ENCODE assay signal across 8 cellular contexts in the genomic region with DNA sequence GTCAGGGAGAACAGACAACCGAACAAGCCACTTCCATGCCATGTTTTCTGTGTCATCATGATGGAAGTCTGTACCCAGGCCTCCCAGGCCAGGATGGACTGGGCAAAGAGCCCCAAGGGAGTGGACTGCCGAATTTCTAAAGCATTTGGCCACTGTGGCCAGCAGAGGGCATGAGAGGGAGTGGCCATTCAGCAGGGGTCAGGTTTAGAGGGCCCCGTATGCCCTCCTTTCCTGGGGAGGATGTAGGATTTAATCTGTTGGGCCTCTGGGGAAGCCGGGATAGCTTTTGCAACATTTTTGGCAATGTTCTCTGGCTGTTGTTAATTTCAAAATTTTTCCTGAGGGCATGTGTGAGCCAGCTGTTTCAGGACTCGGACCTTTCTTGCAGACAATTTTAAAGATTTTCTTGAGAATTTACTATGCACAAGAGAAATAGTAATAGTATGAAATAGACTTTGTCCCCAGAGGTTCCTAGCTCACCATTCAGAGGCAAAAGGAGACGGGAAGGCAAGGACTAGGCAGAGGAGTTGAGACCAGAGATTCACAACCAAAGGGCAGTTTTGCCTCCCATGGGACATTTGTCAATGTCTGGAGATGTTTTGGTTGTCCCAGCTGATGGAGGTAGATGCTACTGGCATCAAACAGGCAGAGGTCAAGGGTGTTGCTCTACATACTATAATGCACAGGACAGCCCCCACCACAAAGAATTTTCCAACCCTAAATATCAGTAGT. TPM values are rescaled to one million over a fixed set of nuclear protein-coding genes. Genes with fewer than 3 reads are reported as not detected.
DNase-seq lines count a peak whose midpoint lies in the region; TF ChIP-seq lines count a peak whose summit lies in the region.

No MANE protein-coding gene starts in this region.

- H4K5ac ChIP-seq in mesendoderm (ENCODE audit: low read length): no peak overlapping the region

- H2BK5ac ChIP-seq in mesendoderm (ENCODE audit: low read length): no peak overlapping the region

- H3F3A ChIP-seq in Loucy (ENCODE audit: low read depth): no peaks in the 10 kb centered on the region

- H3K27ac ChIP-seq in C4-2B: no peak overlapping the region
- H3K27ac ChIP-seq in dorsolateral prefrontal cortex: no peak overlapping the region
- no peak overlapping the region for H3K27ac ChIP-seq in mesendoderm (ENCODE audit: low read depth, low read length)

- H3K79me2 ChIP-seq in Loucy (ENCODE audit: insufficient read depth, low read length) (no peaks in the 10 kb centered on the region), mesendoderm (ENCODE audit: control insufficient read depth, insufficient read depth, low read length) (no peaks in the 10 kb centered on the region)

- H2AFZ ChIP-seq in Loucy (ENCODE audit: low read length): no peak overlapping the region

- no peak overlapping the region for H3K4ac ChIP-seq in mesendoderm (ENCODE audit: low read depth, low read length)

- H3K9me2 ChIP-seq in Loucy (replicated peaks; ENCODE audit: low read depth, low read length): no peaks in the 10 kb centered on the region

- WGBS in mesendoderm (ENCODE audit: extremely low coverage, insufficient coverage, low lambda C conversion rate): no CpG with 5 or more reads among the region's 6 CpGs

- no peaks in the 10 kb centered on the region for H3K9me3 ChIP-seq in Loucy (ENCODE audit: insufficient read depth, low read depth, low read length)

- no peak overlapping the region for H2BK120ac ChIP-seq in mesendoderm (ENCODE audit: low read depth, low read length)

- DNase-seq in dorsolateral prefrontal cortex: peak in 2 of 10 donors; percentile 32 to 48
- peak; percentile 61 for DNase-seq in mesendoderm
- no peak for DNase-seq in SIG-M5 (lab: John Stamatoyannopoulos, UW)
- no peak for DNase-seq in SHP77 treated with DMSO at 0.1 percent for 48 hours (lab: John Stamatoyannopoulos, UW)
- no peak for DNase-seq in GF-D8 (lab: John Stamatoyannopoulos, UW)
- no peak for DNase-seq in glomerular visceral epithelial cell (ENCODE audit: extremely low spot score)

- H3K27me3 ChIP-seq in Loucy (ENCODE audit: insufficient read depth, low read length, poor library complexity, severe bottlenecking) (no peaks in the 10 kb centered on the region), dorsolateral prefrontal cortex (no peaks in the 10 kb centered on the region), mesendoderm (ENCODE audit: insufficient read depth, low read length, poor library complexity) (no peaks in the 10 kb centered on the region)

- H3K4me2 ChIP-seq in Loucy (ENCODE audit: low read depth, low read length, poor library complexity, severe bottlenecking) (no peak overlapping the region), mesendoderm (ENCODE audit: low read length) (no peak overlapping the region)

- no peak overlapping the region for H3K18ac ChIP-seq in mesendoderm (ENCODE audit: low read length)

- H4K8ac ChIP-seq in mesendoderm (ENCODE audit: low read depth, low read length): no peak overlapping the region

- H3K36me3 ChIP-seq in Loucy (ENCODE audit: insufficient read depth, low read length): no peaks in the 10 kb centered on the region
- H3K36me3 ChIP-seq in mesendoderm (ENCODE audit: control insufficient read depth, insufficient read depth, low read length): no peaks in the 10 kb centered on the region

- H4K20me1 ChIP-seq in Loucy (ENCODE audit: insufficient read depth, low read length, poor library complexity, severe bottlenecking): no peaks in the 10 kb centered on the region

- H2AK5ac ChIP-seq in mesendoderm (ENCODE audit: low read length): no peak overlapping the region

- no peaks in the 10 kb centered on the region for H3K79me1 ChIP-seq in mesendoderm (ENCODE audit: low read length)

- no peaks in the 10 kb centered on the region for H3K4me1 ChIP-seq in Loucy (ENCODE audit: insufficient read depth, low read length, poor library complexity, severe bottlenecking)
- no peaks in the 10 kb centered on the region for H3K4me1 ChIP-seq in mesendoderm (ENCODE audit: control insufficient read depth, low read depth, low read length)

- TF ChIP-seq CTCF in C4-2B (conservative IDR thresholded peaks at IDR 0.05) (peak; percentile 73), Loucy (conservative IDR thresholded peaks at IDR 0.05; ENCODE audit: low read length) (peak; percentile 67), dorsolateral prefrontal cortex (IDR thresholded peaks at IDR 0.05 in 54 of 56, conservative IDR thresholded peaks at IDR 0.05 in 2 of 56; ENCODE audit: low read depth in 1 of 56, partially characterized antibody in 56 of 56) (peak in 54 of 56 donors; percentile 17 to 65 (median 48))

- H3K4me3 ChIP-seq in Loucy (ENCODE audit: low read length, poor library complexity, severe bottlenecking): no peak overlapping the region
- H3K4me3 ChIP-seq in dorsolateral prefrontal cortex: no peak overlapping the region
- H3K4me3 ChIP-seq in mesendoderm (ENCODE audit: low read length): no peak overlapping the region

- H3K56ac ChIP-seq in mesendoderm (ENCODE audit: low read length): no peak overlapping the region

- no peak overlapping the region for H3K9ac ChIP-seq in Loucy (ENCODE audit: low read depth, low read length, poor library complexity, severe bottlenecking)
- no peak overlapping the region for H3K9ac ChIP-seq in mesendoderm (ENCODE audit: low read length)

- intact Hi-C loops in dorsolateral prefrontal cortex (cut with DNase I): no loop called here

- no peak overlapping the region for H2BK15ac ChIP-seq in mesendoderm (replicated peaks; ENCODE audit: low read depth)

- H3K23ac ChIP-seq in mesendoderm (ENCODE audit: low read length): no peak overlapping the region

RNA-seq across cellular contexts. Expression of a gene that starts 18.0 kb away (rescaled TPM):
- total RNA-seq in dorsolateral prefrontal cortex: 100 to 1,000 TPM in 6 of 120 experiments, 10 to 100 TPM in 114; 12.5 to 161 (median 54.1) TPM
- polyA plus RNA-seq in mesendoderm (2013, experiment 1 of 2): 2.0 TPM
- polyA plus RNA-seq in mesendoderm (2013, experiment 2 of 2): 2.0 TPM

RNA-seq across cellular contexts. Expression of a gene that starts 37.0 kb away (rescaled TPM):
- 10 to 100 TPM; 14.5 to 54.3 (median 25.9) TPM for total RNA-seq in dorsolateral prefrontal cortex
- 105 TPM for polyA plus RNA-seq in mesendoderm (2013, experiment 1 of 2)
- 107 TPM for polyA plus RNA-seq in mesendoderm (2013, experiment 2 of 2)

RNA-seq across cellular contexts. Expression of a gene that starts 41.1 kb away (rescaled TPM):
- total RNA-seq in dorsolateral prefrontal cortex: 10 to 100 TPM in 100 of 120 experiments, 1 to 10 TPM in 20; 6.8 to 20.9 (median 12.4) TPM
- polyA plus RNA-seq in mesendoderm (2013, experiment 1 of 2): 18.3 TPM
- polyA plus RNA-seq in mesendoderm (2013, experiment 2 of 2): 18.0 TPM
